Comparison of ENCODE assay signal across 9 cellular contexts in genomic region chr12:111033281-111034147, GRCh38. TPM values are rescaled to one million over a fixed set of nuclear protein-coding genes. Genes with fewer than 3 reads are reported as not detected.
DNase-seq lines count a peak whose midpoint lies in the region; ATAC-seq and TF ChIP-seq lines count a peak whose summit lies in the region.
"Had no signal": no experiment of that assay in that cellular context is flagged by ENCODE, and none has a peak within 500 bp of the region (broad histone marks: within the 10 kb centered on the region; RNA-seq: fewer than 3 reads in every experiment).

No MANE protein-coding gene starts in this region.

- peaks cover 63% of the 10 kb centered on the region for H3K27me3 Mint-ChIP-seq in CD8-positive, alpha-beta T cell (ENCODE audit: low read depth)
- H3K27me3 Mint-ChIP-seq in activated T-cell treated with anti-CD3 and anti-CD28 coated beads, Interleukin-2, amount 50 U/mL, for 72 hours (ENCODE audit: low read depth): peaks cover 63% of the 10 kb centered on the region

- H3K79me1 ChIP-seq in mesenchymal stem cell (replicated peaks; ENCODE audit: low read length, poor library complexity, severe bottlenecking): no peaks in the 10 kb centered on the region

- no peak overlapping the region for H4K91ac ChIP-seq in mesenchymal stem cell (ENCODE audit: low read length)

- TF ChIP-seq CTCF in CD8-positive, alpha-beta T cell (IDR thresholded peaks at IDR 0.05): peak; percentile 31
- peak; percentile 9 for TF ChIP-seq CTCF in HFF-Myc (IDR thresholded peaks at IDR 0.05; ENCODE audit: low read depth, low read length, missing control alignments)

- H3K4me1 ChIP-seq in CD8-positive, alpha-beta T cell (ENCODE audit: insufficient read depth, low read length): peaks cover 27% of the 10 kb centered on the region
- peaks cover 18% of the 10 kb centered on the region for H3K4me1 ChIP-seq in mesenchymal stem cell (ENCODE audit: control insufficient read depth, insufficient read depth, low read depth, low read length)

- CTCF ChIA-PET in CD8-positive, alpha-beta T cell (lab: Charles Lee): interaction anchor here (1.9 kb wide), 1 partner anchor 9 kb away, joined by 7 read pairs; no protein-coding TSS in a partner anchor

- no peak overlapping the region for H3K27ac ChIP-seq in CD8-positive, alpha-beta T cell (ENCODE audit: low read depth, low read length)
- no peak overlapping the region for H3K27ac ChIP-seq in mesenchymal stem cell (ENCODE audit: low read length, poor library complexity, severe bottlenecking)

- no peak overlapping the region for H4K8ac ChIP-seq in mesenchymal stem cell (ENCODE audit: low read length)

- no peaks in the 10 kb centered on the region for H3K36me3 ChIP-seq in CD8-positive, alpha-beta T cell (ENCODE audit: insufficient read depth, low read length)
- H3K36me3 ChIP-seq in mesenchymal stem cell (ENCODE audit: control insufficient read depth in 1 of 2, insufficient read depth in 2 of 2, low read depth in 1 of 2, low read length in 2 of 2): no peaks in the 10 kb centered on the region

- H3K4me3 ChIP-seq in CD8-positive, alpha-beta T cell (ENCODE audit: low read depth, low read length): peak overlapping the region; percentile 27
- H3K4me3 ChIP-seq in HFF-Myc (replicated peaks; ENCODE audit: low read depth, low read length) (no peak overlapping the region), mesenchymal stem cell (ENCODE audit: insufficient read depth in 1 of 2, low read depth in 1 of 2, low read length in 2 of 2) (no peak overlapping the region)

- H2BK12ac ChIP-seq in mesenchymal stem cell (ENCODE audit: low read length in 2 of 2): no peak overlapping the region

- no peak overlapping the region for H3K27ac Mint-ChIP-seq in CD8-positive, alpha-beta T cell
- H3K27ac Mint-ChIP-seq in activated T-cell treated with anti-CD3 and anti-CD28 coated beads, Interleukin-2, amount 50 U/mL, for 72 hours: no peak overlapping the region
- H3K27ac Mint-ChIP-seq: memory B cell had no signal

- H3K23ac ChIP-seq in mesenchymal stem cell (ENCODE audit: low read length in 2 of 2): no peak overlapping the region

- no peak for DNase-seq in CD8-positive, alpha-beta T cell
- DNase-seq in HFF-Myc (ENCODE audit: extremely low read depth, low read depth): no peak
- DNase-seq in activated T-cell treated with anti-CD3 and anti-CD28 coated beads, Interleukin-2, amount 50 U/mL, for 72 hours: peak; percentile 15 to 29
- DNase-seq in mesenchymal stem cell: no peak
- no peak for DNase-seq in cortex of kidney (lab: John Stamatoyannopoulos, UW)
- no peak for DNase-seq in LoVo (ENCODE audit: low spot score)
- no peak for DNase-seq in amygdala (lab: John Stamatoyannopoulos, UW)

- H3K14ac ChIP-seq in mesenchymal stem cell (ENCODE audit: low read length in 2 of 2): no peak overlapping the region

- H3K36me3 Mint-ChIP-seq in CD8-positive, alpha-beta T cell: no peaks in the 10 kb centered on the region
- H3K36me3 Mint-ChIP-seq in activated T-cell treated with anti-CD3 and anti-CD28 coated beads, Interleukin-2, amount 50 U/mL, for 72 hours (ENCODE audit: insufficient read depth in 2 of 2): peaks cover 0 to 2% of the 10 kb centered on the region in 2 donors

- H3K4me2 ChIP-seq in mesenchymal stem cell (ENCODE audit: low read length, poor library complexity, severe bottlenecking): no peak overlapping the region

- H3K9ac ChIP-seq in mesenchymal stem cell (ENCODE audit: low read length): no peak overlapping the region

- no peak overlapping the region for H2BK5ac ChIP-seq in mesenchymal stem cell (ENCODE audit: low read depth, low read length, poor library complexity, severe bottlenecking)

- POLR2A ChIA-PET in CD8-positive, alpha-beta T cell (lab: Charles Lee): no interaction called here

- peaks cover 24% of the 10 kb centered on the region for H3K4me1 Mint-ChIP-seq in CD8-positive, alpha-beta T cell (ENCODE audit: low read depth)
- H3K4me1 Mint-ChIP-seq in activated T-cell treated with anti-CD3 and anti-CD28 coated beads, Interleukin-2, amount 50 U/mL, for 72 hours (ENCODE audit: low read depth): peaks cover 22% of the 10 kb centered on the region

- WGBS in mesenchymal stem cell: 2% methylated on average over 52 of the region's 96 CpGs

- ATAC-seq in CD8-positive, alpha-beta T cell: no peak
- ATAC-seq in activated T-cell treated with anti-CD3 and anti-CD28 coated beads, Interleukin-2, amount 50 U/mL, for 72 hours (replicated peaks in 1 of 2): no peak
- no peak for ATAC-seq in HG03469 (IDR thresholded peaks at IDR 0.05; ENCODE audit: unreplicated experiment)

- no peak overlapping the region for H3K18ac ChIP-seq in mesenchymal stem cell (ENCODE audit: low read depth in 1 of 2, low read length in 2 of 2)

- no peak overlapping the region for H2BK15ac ChIP-seq in mesenchymal stem cell (ENCODE audit: low read depth, poor library complexity, severe bottlenecking)

- H3K9me3 ChIP-seq in CD8-positive, alpha-beta T cell (ENCODE audit: low read length): no peaks in the 10 kb centered on the region
- no peaks in the 10 kb centered on the region for H3K9me3 ChIP-seq in mesenchymal stem cell (ENCODE audit: control insufficient read depth, low read length)

- intact Hi-C loops in CD8-positive, alpha-beta T cell (cut with DNase I, micrococcal nuclease): no loop called here

- no peaks in the 10 kb centered on the region for H3K9me3 Mint-ChIP-seq in CD8-positive, alpha-beta T cell
- no peaks in the 10 kb centered on the region for H3K9me3 Mint-ChIP-seq in activated T-cell treated with anti-CD3 and anti-CD28 coated beads, Interleukin-2, amount 50 U/mL, for 72 hours
- H3K9me3 Mint-ChIP-seq: memory B cell had no signal

- H3K4me3 Mint-ChIP-seq in CD8-positive, alpha-beta T cell: peak overlapping the region; percentile 56
- H3K4me3 Mint-ChIP-seq in activated T-cell treated with anti-CD3 and anti-CD28 coated beads, Interleukin-2, amount 50 U/mL, for 72 hours: peak overlapping the region; percentile 68 to 71

- no peak overlapping the region for H2AK5ac ChIP-seq in mesenchymal stem cell (ENCODE audit: low read length, severe bottlenecking)

- no peak overlapping the region for H2AFZ ChIP-seq in mesenchymal stem cell (ENCODE audit: low read depth, low read length)

- no peak overlapping the region for H3K4ac ChIP-seq in mesenchymal stem cell (ENCODE audit: low read depth in 1 of 2, low read length in 2 of 2)

- peak overlapping the region; percentile 19 for H2BK120ac ChIP-seq in mesenchymal stem cell (ENCODE audit: low read depth, low read length)

- peaks cover 30% of the 10 kb centered on the region for H3K27me3 ChIP-seq in CD8-positive, alpha-beta T cell (ENCODE audit: insufficient read depth, low read length)
- peaks cover 81 to 89% of the 10 kb centered on the region in 2 experiments for H3K27me3 ChIP-seq in mesenchymal stem cell (ENCODE audit: control insufficient read depth in 1 of 2, insufficient read depth in 1 of 2, low read length in 2 of 2)

RNA-seq across cellular contexts. Expression of gene CUX2, which starts 0.5 kb away (rescaled TPM):
- total RNA-seq in CD8-positive, alpha-beta T cell: under 1 TPM; 0.14 to 0.19 TPM
- under 1 TPM; 0.19 to 0.32 TPM for total RNA-seq in activated T-cell treated with anti-CD3 and anti-CD28 coated beads, Interleukin-2, amount 50 U/mL, for 72 hours
- not detected for polyA plus RNA-seq in mesenchymal stem cell (2013, experiment 1 of 2)
- not detected for polyA plus RNA-seq in mesenchymal stem cell (2013, experiment 2 of 2)

Comparison
In these comparisons a context has a peak if more than half of its experiments do, and no peak if none do; other contexts are left out.
1. DNase-seq: peak in activated T-cell treated with anti-CD3 and anti-CD28 coated beads, Interleukin-2, amount 50 U/mL, for 72 hours (2 of 2); none in CD8-positive, alpha-beta T cell (0 of 7), HFF-Myc (single experiment), mesenchymal stem cell (single experiment), cortex of kidney (single experiment), LoVo (single experiment) and amygdala (0 of 56).